In genomic region chr1:23772049-23772853, GRCh38 we compare ENCODE assay signal across 8 cellular contexts. TPM values are rescaled to one million over a fixed set of nuclear protein-coding genes. Genes with fewer than 3 reads are reported as not detected.
DNase-seq lines count a peak whose midpoint lies in the region; ATAC-seq and TF ChIP-seq lines count a peak whose summit lies in the region.

No MANE protein-coding gene starts in this region.

- no peak overlapping the region for H2AK5ac ChIP-seq in trophoblast cell (ENCODE audit: low read length)

- no peak overlapping the region for H3K4me2 ChIP-seq in trophoblast cell (ENCODE audit: low read length)

- no peak overlapping the region for H2BK5ac ChIP-seq in trophoblast cell (ENCODE audit: low read depth, low read length, poor library complexity)

- peak; percentile 79 to 91 (median 86) for TF ChIP-seq CTCF in upper lobe of left lung (IDR thresholded peaks at IDR 0.05)

- H4K8ac ChIP-seq in trophoblast cell (ENCODE audit: low read depth, low read length), result no peak overlapping the region

- WGBS in trophoblast cell (ENCODE audit: extremely low coverage, insufficient coverage, insufficient read length), result no CpG with 5 or more reads among the region's 14 CpGs
- 19% methylated on average over 12 to 14 of the region's 14 CpGs for whole genome bisulfite sequencing in upper lobe of left lung, 2 donors

- no peak overlapping the region for H3K4ac ChIP-seq in trophoblast cell (ENCODE audit: low read depth, low read length)

- H3K79me1 ChIP-seq in trophoblast cell (ENCODE audit: low read length), result no peaks in the 10 kb centered on the region

- H3K9ac ChIP-seq in trophoblast cell (ENCODE audit: low read length), result no peak overlapping the region

- H3K4me1 ChIP-seq in trophoblast cell (ENCODE audit: control insufficient read depth in 1 of 2, insufficient read depth in 2 of 2, low read length in 2 of 2) (peaks cover 3% of the 10 kb centered on the region in 2 experiments), upper lobe of left lung (peaks cover 2 to 8% (median 7%) of the 10 kb centered on the region in 4 donors)

- H4K12ac ChIP-seq in trophoblast cell (ENCODE audit: low read depth, low read length), result no peak overlapping the region

- no peaks in the 10 kb centered on the region for H3K27me3 ChIP-seq in trophoblast cell (ENCODE audit: insufficient read depth, low read length)
- H3K27me3 ChIP-seq in upper lobe of left lung, result no peaks in the 10 kb centered on the region

- DNase-seq in NCI-H510A treated with DMSO at 0.1 percent for 48 hours (lab: John Stamatoyannopoulos, UW) (peak; percentile 65), NCI-H510A (lab: John Stamatoyannopoulos, UW) (no peak), NAMALWA (ENCODE audit: low spot score) (peak; percentile 91), SK-N-DZ (ENCODE audit: low spot score) (peak; percentile 70), glomerular endothelial cell (ENCODE audit: extremely low read depth, low read depth, low spot score) (peak; percentile 47), trophoblast cell (peak; percentile 80 to 96), upper lobe of left lung (peak in 1 of 2 donors; percentile 92)
- DNase-seq in activated gamma-delta T cell treated with anti-CD3 and anti-CD28 coated beads, Interleukin-2, amount 50 U/mL, for 16 hours (ENCODE audit: low read depth), result peak; percentile 84

- TF ChIP-seq EP300 in upper lobe of left lung (IDR thresholded peaks at IDR 0.05), result no peak

- H4K91ac ChIP-seq in trophoblast cell (ENCODE audit: low read depth, low read length), result no peak overlapping the region

- no peaks in the 10 kb centered on the region for H3K79me2 ChIP-seq in trophoblast cell (ENCODE audit: control insufficient read depth, insufficient read depth, low read length, poor library complexity)

- peak; percentile 91 to 96 for ATAC-seq in upper lobe of left lung (ENCODE audit: low FRiP score in 2 of 2)

- H3K9me3 ChIP-seq in trophoblast cell (ENCODE audit: insufficient read depth, low read depth, low read length) (no peaks in the 10 kb centered on the region), upper lobe of left lung (no peaks in the 10 kb centered on the region)

- no peak overlapping the region for H3K23ac ChIP-seq in trophoblast cell (ENCODE audit: low read length)

- H3K4me3 ChIP-seq in trophoblast cell (ENCODE audit: low read depth, low read length) (no peak overlapping the region), upper lobe of left lung (no peak overlapping the region)

- H3K27ac ChIP-seq in trophoblast cell (ENCODE audit: low read depth, low read length) (no peak overlapping the region), upper lobe of left lung (no peak overlapping the region)

- no peak overlapping the region for H3K18ac ChIP-seq in trophoblast cell (ENCODE audit: low read length)

- H2BK12ac ChIP-seq in trophoblast cell (ENCODE audit: low read length), result no peak overlapping the region

- H2BK120ac ChIP-seq in trophoblast cell (ENCODE audit: insufficient read depth, low read length, poor library complexity), result no peak overlapping the region

- H3K36me3 ChIP-seq in trophoblast cell (ENCODE audit: control insufficient read depth in 1 of 2, insufficient read depth in 2 of 2, low read length in 2 of 2) (peaks cover 3 to 7% of the 10 kb centered on the region in 2 experiments), upper lobe of left lung (peaks cover 0 to 11% (median 0%) of the 10 kb centered on the region in 4 donors)

- no peak for TF ChIP-seq POLR2A in upper lobe of left lung (IDR thresholded peaks at IDR 0.05)

- no peak overlapping the region for H3K14ac ChIP-seq in trophoblast cell (ENCODE audit: low read length)

- no peak overlapping the region for H2AFZ ChIP-seq in trophoblast cell (ENCODE audit: insufficient read depth, low read length, poor library complexity)

RNA-seq across cellular contexts. Expression of gene PITHD1, which starts 6.0 kb away (rescaled TPM):
- polyA plus RNA-seq in SK-N-DZ (2014; cell fraction: cytosol; rRNA removed), result 71.0 and 87.6 TPM in 2 replicates
- 45.2 and 47.9 TPM in 2 replicates for polyA plus RNA-seq in SK-N-DZ (2014; cell fraction: nucleus; rRNA removed)
- 27.6 and 48.2 TPM in 2 replicates for total RNA-seq in glomerular endothelial cell
- polyA plus RNA-seq in trophoblast cell (2013), result 21.1 TPM in 2 replicates
- 10 to 100 TPM; 29.5 to 57.0 (median 45.1) TPM for total RNA-seq in upper lobe of left lung

RNA-seq across cellular contexts. Expression of gene LYPLA2, which starts 18.7 kb away (rescaled TPM):
- polyA plus RNA-seq in SK-N-DZ (2014; cell fraction: cytosol; rRNA removed), result 75.8 and 76.5 TPM in 2 replicates
- 95.2 and 101 TPM in 2 replicates for polyA plus RNA-seq in SK-N-DZ (2014; cell fraction: nucleus; rRNA removed)
- total RNA-seq in glomerular endothelial cell, result 123 and 161 TPM in 2 replicates
- 97.8 and 104 TPM in 2 replicates for polyA plus RNA-seq in trophoblast cell (2013)
- 10 to 100 TPM; 38.5 to 84.1 (median 59.9) TPM for total RNA-seq in upper lobe of left lung

RNA-seq across cellular contexts. Expression of gene GALE, which starts 28.3 kb away (rescaled TPM):
- 36.4 and 42.1 TPM in 2 replicates for polyA plus RNA-seq in SK-N-DZ (2014; cell fraction: cytosol; rRNA removed)
- 63.3 TPM in 2 replicates for polyA plus RNA-seq in SK-N-DZ (2014; cell fraction: nucleus; rRNA removed)
- total RNA-seq in glomerular endothelial cell (60.6 and 82.0 TPM in 2 replicates), upper lobe of left lung (10 to 100 TPM; 49.2 to 95.0 (median 59.7) TPM)
- polyA plus RNA-seq in trophoblast cell (2013), result 48.7 and 50.7 TPM in 2 replicates

RNA-seq across cellular contexts. Expression of gene ELOA, which starts 29.0 kb away (rescaled TPM):
- polyA plus RNA-seq in SK-N-DZ (2014; cell fraction: cytosol; rRNA removed), result 23.4 and 25.5 TPM in 2 replicates
- polyA plus RNA-seq in SK-N-DZ (2014; cell fraction: nucleus; rRNA removed), result 17.1 and 22.4 TPM in 2 replicates
- total RNA-seq in glomerular endothelial cell (40.2 and 49.4 TPM in 2 replicates), upper lobe of left lung (10 to 100 TPM; 43.2 to 71.2 (median 59.0) TPM)
- polyA plus RNA-seq in trophoblast cell (2013), result 28.1 and 28.4 TPM in 2 replicates

RNA-seq across cellular contexts. Expression of gene HMGCL, which starts 53.0 kb away (rescaled TPM):
- polyA plus RNA-seq in SK-N-DZ (2014; cell fraction: cytosol; rRNA removed), result 13.1 and 17.3 TPM in 2 replicates
- 9.5 and 13.6 TPM in 2 replicates for polyA plus RNA-seq in SK-N-DZ (2014; cell fraction: nucleus; rRNA removed)
- 40.4 and 66.4 TPM in 2 replicates for total RNA-seq in glomerular endothelial cell
- polyA plus RNA-seq in trophoblast cell (2013), result 15.7 and 16.7 TPM in 2 replicates
- 10 to 100 TPM; 27.5 to 53.3 (median 36.5) TPM for total RNA-seq in upper lobe of left lung
